ENCODE assay signal across 9 cellular contexts in the genomic region with DNA sequence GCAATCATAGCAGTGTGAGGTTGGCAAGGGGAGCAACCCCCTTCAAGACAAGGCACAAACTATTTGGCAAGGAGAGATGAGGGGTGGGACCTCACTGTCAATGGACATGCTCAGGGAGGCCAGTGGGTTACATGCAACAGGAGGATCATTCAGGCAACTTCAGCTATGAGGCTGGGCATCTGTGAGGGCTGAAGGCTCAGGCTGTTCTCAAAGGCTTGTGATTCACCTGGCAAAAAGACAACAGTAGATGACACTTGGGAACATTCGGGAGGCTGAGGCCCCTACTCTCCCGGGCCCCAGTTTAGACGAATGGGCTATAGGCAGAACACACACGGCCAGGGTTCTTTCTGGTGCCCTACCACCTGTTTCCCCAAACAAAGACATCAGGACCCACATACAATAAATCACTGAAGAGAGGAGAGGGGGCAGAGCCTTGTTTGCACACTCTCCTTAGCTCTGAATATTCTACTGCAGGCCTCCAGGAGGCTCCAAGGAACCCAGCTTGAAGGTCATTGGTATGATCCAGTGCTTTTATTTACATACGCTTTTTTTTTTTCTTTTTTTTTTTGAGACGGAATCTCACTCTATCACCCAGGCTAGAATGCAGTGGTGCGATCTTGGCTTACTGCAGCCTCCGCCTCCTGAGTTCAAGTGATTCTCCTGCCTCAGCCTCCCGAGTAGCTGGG. TPM values are rescaled to one million over a fixed set of nuclear protein-coding genes. Genes with fewer than 3 reads are reported as not detected.
A peak's percentile ranks its signal among the peaks of the same experiment; 100 is the strongest.
DNase-seq lines count a peak whose midpoint lies in the region; ATAC-seq and TF ChIP-seq lines count a peak whose summit lies in the region.
"Had no signal": no experiment of that assay in that cellular context is flagged by ENCODE, and none has a peak within 500 bp of the region (broad histone marks: within the 10 kb centered on the region; RNA-seq: fewer than 3 reads in every experiment).

No MANE protein-coding gene starts in this region.

- H3K9me3 ChIP-seq in CD8-positive, alpha-beta T cell (ENCODE audit: low read length): no peaks in the 10 kb centered on the region

- no peak overlapping the region for H3K4me3 ChIP-seq in CD8-positive, alpha-beta T cell (ENCODE audit: low read depth, low read length)
- no peak overlapping the region for H3K4me3 ChIP-seq in astrocyte of the cerebellum (ENCODE audit: low read depth, low read length)

- CTCF ChIA-PET in CD8-positive, alpha-beta T cell (lab: Charles Lee): interaction anchor here (0.6 to 21.9 kb wide), 10 partner anchors 11 to 248 kb away, joined by 3 to 879 read pairs (median 4); a partner anchor contains a TSS

- in situ Hi-C loops in astrocyte of the cerebellum (cut with HindIII; ENCODE audit: low sequenced_read_pairs): no loop called here

- H3K9me3 Mint-ChIP-seq in CD8-positive, alpha-beta T cell: no peaks in the 10 kb centered on the region
- H3K9me3 Mint-ChIP-seq in IgD-negative memory B cell (no peaks in the 10 kb centered on the region), nephron progenitor cell (no peaks in the 10 kb centered on the region)

- H3K27me3 ChIP-seq in CD8-positive, alpha-beta T cell (ENCODE audit: insufficient read depth, low read length): no peaks in the 10 kb centered on the region

- no peak overlapping the region for H3K27ac ChIP-seq in CD8-positive, alpha-beta T cell (ENCODE audit: low read depth, low read length)

- POLR2A ChIA-PET in CD8-positive, alpha-beta T cell (lab: Charles Lee): interaction anchor here (0.6 to 13.3 kb wide), 5 partner anchors 9 to 113 kb away, joined by 3 to 324 read pairs (median 4); a partner anchor contains a TSS

- DNase-seq in CD8-positive, alpha-beta T cell: no peak
- DNase-seq in astrocyte of the cerebellum (ENCODE audit: low read depth) (no peak), nephron progenitor cell (no peak), NCI-H82 (lab: John Stamatoyannopoulos, UW) (no peak), NCI-H2029 treated with DMSO at 0.1 percent for 48 hours (lab: John Stamatoyannopoulos, UW) (no peak), GOT3 (lab: John Stamatoyannopoulos, UW) (no peak)
- no peak for DNase-seq in stimulated activated CD4-positive, alpha-beta T cell treated with anti-CD3 and anti-CD28 coated beads, Interleukin-2, amount 100 ng/mL, for 48 hours
- DNase-seq: NCI-H526 treated with DMSO at 0.1 percent for 48 hours had no signal

- H3K27me3 Mint-ChIP-seq in CD8-positive, alpha-beta T cell (ENCODE audit: low read depth): no peaks in the 10 kb centered on the region
- H3K27me3 Mint-ChIP-seq in IgD-negative memory B cell: no peaks in the 10 kb centered on the region
- H3K27me3 Mint-ChIP-seq in nephron progenitor cell (ENCODE audit: low read depth, poor library complexity): no peaks in the 10 kb centered on the region

- no peak for TF ChIP-seq CTCF in CD8-positive, alpha-beta T cell (IDR thresholded peaks at IDR 0.05)
- TF ChIP-seq CTCF in astrocyte of the cerebellum (IDR thresholded peaks at IDR 0.05; ENCODE audit: low read depth, low read length, missing control alignments) (peak; percentile 37), nephron progenitor cell (IDR thresholded peaks at IDR 0.05) (no peak)

- no peak overlapping the region for H3K4me3 Mint-ChIP-seq in CD8-positive, alpha-beta T cell
- H3K4me3 Mint-ChIP-seq in IgD-negative memory B cell: no peak overlapping the region
- no peak overlapping the region for H3K4me3 Mint-ChIP-seq in nephron progenitor cell

- no peak for ATAC-seq in CD8-positive, alpha-beta T cell

- peaks cover 67% of the 10 kb centered on the region for H3K36me3 Mint-ChIP-seq in CD8-positive, alpha-beta T cell
- H3K36me3 Mint-ChIP-seq in IgD-negative memory B cell (peaks cover 3% of the 10 kb centered on the region), nephron progenitor cell (ENCODE audit: low read depth) (peaks cover 42% of the 10 kb centered on the region)

- H3K36me3 ChIP-seq in CD8-positive, alpha-beta T cell (ENCODE audit: insufficient read depth, low read length): peaks cover 29% of the 10 kb centered on the region

- peaks cover 48% of the 10 kb centered on the region for H3K4me1 Mint-ChIP-seq in CD8-positive, alpha-beta T cell (ENCODE audit: low read depth)
- H3K4me1 Mint-ChIP-seq in IgD-negative memory B cell (peaks cover 22 to 29% (median 26%) of the 10 kb centered on the region in 3 donors), nephron progenitor cell (peaks cover 29% of the 10 kb centered on the region)

- peak overlapping the region; percentile 80 for H3K27ac Mint-ChIP-seq in CD8-positive, alpha-beta T cell
- H3K27ac Mint-ChIP-seq in IgD-negative memory B cell (peak overlapping the region in 2 of 3 donors; percentile 31 to 82), nephron progenitor cell (peak overlapping the region; percentile 88)

- H3K4me1 ChIP-seq in CD8-positive, alpha-beta T cell (ENCODE audit: insufficient read depth, low read length): peaks cover 30% of the 10 kb centered on the region

- intact Hi-C loops in CD8-positive, alpha-beta T cell (cut with DNase I, micrococcal nuclease): loop anchor here in 1 of 2 experiments (10.0 kb wide), 1 partner anchor 513 kb away; a partner anchor contains a TSS

RNA-seq across cellular contexts. Expression of a gene that starts 7.9 kb away (rescaled TPM):
- total RNA-seq in CD8-positive, alpha-beta T cell: 10 to 100 TPM; 61.3 to 63.1 TPM
- polyA plus RNA-seq in IgD-negative memory B cell: 156 TPM

RNA-seq across cellular contexts. Expression of a gene that starts 11.0 kb away (rescaled TPM):
- total RNA-seq in CD8-positive, alpha-beta T cell: 10 to 100 TPM; 38.9 to 48.8 TPM
- polyA plus RNA-seq in IgD-negative memory B cell: 4.6 TPM

RNA-seq across cellular contexts. Expression of a gene that starts 14.4 kb away (rescaled TPM):
- 10 to 100 TPM; 27.5 to 27.8 TPM for total RNA-seq in CD8-positive, alpha-beta T cell
- polyA plus RNA-seq in IgD-negative memory B cell: 97.3 TPM

RNA-seq across cellular contexts. Expression of a gene that starts 16.3 kb away (rescaled TPM):
- 1 to 10 TPM; 9.7 to 9.9 TPM for total RNA-seq in CD8-positive, alpha-beta T cell
- polyA plus RNA-seq in IgD-negative memory B cell: 0.73 TPM

RNA-seq across cellular contexts. Expression of a gene that starts 37.3 kb away (rescaled TPM):
- total RNA-seq in CD8-positive, alpha-beta T cell: 1 to 10 TPM; 1.5 to 2.0 TPM
- 56.1 TPM for polyA plus RNA-seq in IgD-negative memory B cell
